12 cellular contexts compared by ENCODE assay signal in genomic region chr2:64145119-64145518, GRCh38. TPM values are rescaled to one million over a fixed set of nuclear protein-coding genes. Genes with fewer than 3 reads are reported as not detected.
DNase-seq lines count a peak whose midpoint lies in the region; ATAC-seq, FAIRE-seq and TF ChIP-seq lines count a peak whose summit lies in the region.
"Had no signal": no experiment of that assay in that cellular context is flagged by ENCODE, and none has a peak within 500 bp of the region (broad histone marks: within the 10 kb centered on the region; RNA-seq: fewer than 3 reads in every experiment).

No MANE protein-coding gene starts in this region.

- no peak overlapping the region for H3T11ph ChIP-seq in H9 (ENCODE audit: low read length)

- H3K27me3 Mint-ChIP-seq in H9 (ENCODE audit: low read depth): no peaks in the 10 kb centered on the region
- H3K27me3 Mint-ChIP-seq: progenitor cell of endocrine pancreas had no signal

- no peak overlapping the region; a peak in 1 of 5 replicates for H3K4me3 Mint-ChIP-seq in H9

- TF ChIP-seq EP300 in A549 (IDR thresholded peaks at IDR 0.05) (no peak), K562 (IDR thresholded peaks at IDR 0.05; ENCODE audit: low read length) (no peak)

- intact Hi-C loops in K562 (cut with micrococcal nuclease): no loop called here

- WGBS in A549 (ENCODE audit: missing lambda C conversion rate): 90% methylated on average over 7 of the region's 7 CpGs
- no CpG with 5 or more reads among the region's 7 CpGs for WGBS in H9 (ENCODE audit: extremely low coverage, insufficient read length, low lambda C conversion rate)
- 79% methylated on average over 7 of the region's 7 CpGs for WGBS in K562 (ENCODE audit: insufficient coverage, low coverage, missing lambda C conversion rate)
- whole genome bisulfite sequencing in mesendoderm (ENCODE audit: extremely low coverage, insufficient coverage, low lambda C conversion rate): no CpG with 5 or more reads among the region's 7 CpGs

- no peak overlapping the region for H2BK20ac ChIP-seq in H9 (ENCODE audit: low read depth, low read length, poor library complexity, severe bottlenecking)

- no peak overlapping the region for H3K23ac ChIP-seq in H9 (ENCODE audit: insufficient read length, low read depth, low read length)
- no peak overlapping the region for H3K23ac ChIP-seq in mesendoderm (ENCODE audit: low read length)

- H4K8ac ChIP-seq in H9 (replicated peaks; ENCODE audit: insufficient read length, low read depth, low read length) (no peak overlapping the region), mesendoderm (ENCODE audit: low read depth, low read length) (no peak overlapping the region)

- peaks cover 12% of the 10 kb centered on the region; the same call in 1 of the 2 replicates for H3K79me2 ChIP-seq in H9 (ENCODE audit: insufficient read depth, low read length)
- peaks cover 40% of the 10 kb centered on the region for H3K79me2 ChIP-seq in K562 (ENCODE audit: control insufficient read depth, insufficient read depth, low read length)
- peaks cover 27% of the 10 kb centered on the region for H3K79me2 ChIP-seq in mesendoderm (ENCODE audit: control insufficient read depth, insufficient read depth, low read length)

- H2AK5ac ChIP-seq in H9 (ENCODE audit: insufficient read length, low read length): no peak overlapping the region
- no peak overlapping the region for H2AK5ac ChIP-seq in mesendoderm (ENCODE audit: low read length)

- H3K4me3 ChIP-seq in A549 (no peak overlapping the region; the same call in 2 of the 3 replicates), K562 (no peak overlapping the region), mesendoderm (ENCODE audit: low read length) (no peak overlapping the region)

- H3K27ac ChIP-seq in A549: no peak overlapping the region
- no peak overlapping the region for H3K27ac ChIP-seq in H9 (ENCODE audit: insufficient read length, low read depth, low read length)
- no peak overlapping the region for H3K27ac ChIP-seq in K562 (ENCODE audit: extremely low read depth, low read depth, low read length)
- peak overlapping the region; percentile 69 for H3K27ac ChIP-seq in mesendoderm (ENCODE audit: low read depth, low read length)

- TF ChIP-seq POLR2A in A549 (IDR thresholded peaks at IDR 0.05; ENCODE audit: low read length) (no peak), K562 (conservative IDR thresholded peaks at IDR 0.05) (no peak)

- no peaks in the 10 kb centered on the region for H3K79me1 ChIP-seq in H9 (ENCODE audit: insufficient read depth, low read depth, low read length, poor library complexity, severe bottlenecking)
- no peaks in the 10 kb centered on the region for H3K79me1 ChIP-seq in mesendoderm (ENCODE audit: low read length)

- H2BK15ac ChIP-seq in H9 (ENCODE audit: low read depth, low read length) (no peak overlapping the region), mesendoderm (replicated peaks; ENCODE audit: low read depth) (no peak overlapping the region)

- no peak overlapping the region for H3K14ac ChIP-seq in H9 (ENCODE audit: insufficient read depth, low read length)

- peaks cover 0 to 6% (median 4%) of the 10 kb centered on the region in 3 experiments; a peak in 4 of 7 replicates for H3K36me3 Mint-ChIP-seq in H9 (ENCODE audit: insufficient read depth in 1 of 3, low read depth in 3 of 3)

- FAIRE-seq in A549 (lab: Jason Lieb, UNC) (no peak), K562 (lab: Jason Lieb, UNC) (no peak)

- no peak overlapping the region for H2BK12ac ChIP-seq in H9 (ENCODE audit: insufficient read length, low read depth, low read length)

- CTCF ChIA-PET in A549 (lab: Yijun Ruan, JAX) (no interaction called here), K562 (lab: Yijun Ruan, JAX; ENCODE audit: low intra/inter-chr PET ratio) (no interaction called here)

- H3K9me3 ChIP-seq in A549 (no peaks in the 10 kb centered on the region), H9 (ENCODE audit: control insufficient read depth, low read depth, low read length) (no peaks in the 10 kb centered on the region), K562 (replicated peaks; ENCODE audit: control insufficient read depth, insufficient read depth, low read depth, low read length) (no peaks in the 10 kb centered on the region)
- H3K9me3 ChIP-seq: gastroesophageal sphincter had no signal

- TF ChIP-seq CTCF in A549 (IDR thresholded peaks at IDR 0.05) (no peak), H9 (conservative IDR thresholded peaks at IDR 0.05) (no peak), K562 (IDR thresholded peaks at IDR 0.05 in 2 of 3, conservative IDR thresholded peaks at IDR 0.05 in 1 of 3; ENCODE audit: insufficient read depth in 2 of 3, low read depth in 1 of 3, low read length in 3 of 3) (no peak)

- in situ Hi-C loops in K562 (cut with MboI): no loop called here

- H3K18ac ChIP-seq in H9 (ENCODE audit: insufficient read length, low read depth, low read length) (peak overlapping the region; percentile 5), mesendoderm (ENCODE audit: low read length) (no peak overlapping the region)

- H4K5ac ChIP-seq in H9 (ENCODE audit: insufficient read length, low read depth, low read length) (no peak overlapping the region), mesendoderm (ENCODE audit: low read length) (no peak overlapping the region)

- H2BK5ac ChIP-seq in H9 (ENCODE audit: insufficient read length, low read length): no peak overlapping the region
- peak overlapping the region; percentile 81 for H2BK5ac ChIP-seq in mesendoderm (ENCODE audit: low read length)

- DNase-seq in A549 (ENCODE audit: low read depth in 1 of 2, low spot score in 1 of 2) (no peak), H9 (no peak), K562 (ENCODE audit: extremely low read depth in 1 of 4, low spot score in 3 of 4) (no peak), mesendoderm (peak; percentile 50), NCI-H1694 (lab: John Stamatoyannopoulos, UW) (no peak), NCI-H2081 (lab: John Stamatoyannopoulos, UW) (no peak)
- DNase-seq: stimulated activated CD4-positive, alpha-beta T cell treated with anti-CD3 and anti-CD28 coated beads, Interleukin-15, amount 100 ng/mL, for 24 hours had no signal

- peaks cover 22 to 25% of the 10 kb centered on the region in 2 experiments for H3K4me1 Mint-ChIP-seq in H9

- H3K4ac ChIP-seq in H9 (ENCODE audit: low read depth, low read length) (no peak overlapping the region), mesendoderm (ENCODE audit: low read depth, low read length) (peak overlapping the region; percentile 91)

- no peaks in the 10 kb centered on the region; a peak in 2 of 5 replicates for H3K9me3 Mint-ChIP-seq in H9
- H3K9me3 Mint-ChIP-seq: activated T-helper 1 cell treated with anti-CD3 and anti-CD28 coated beads, Interleukin-12 subunit alpha, Interleukin-12 subunit beta, Interleukin-2, Interleukin-4 antibody, amounts not matched to agents 30 ng/mL and 10 ng/mL and 1 ng/mL, durations not matched to agents 14 hours and 24 hours and 36 hours had no signal

- H3K4me1 ChIP-seq in A549 (no peaks in the 10 kb centered on the region; the same call in 2 of the 3 replicates), H9 (ENCODE audit: insufficient read depth, low read length) (peaks cover 3% of the 10 kb centered on the region; the same call in 1 of the 2 replicates), K562 (replicated peaks in 1 of 2; ENCODE audit: control insufficient read depth in 2 of 2, insufficient read depth in 2 of 2, low read length in 2 of 2) (peaks cover 0 to 13% of the 10 kb centered on the region in 2 experiments; a peak in 3 of 5 replicates), mesendoderm (ENCODE audit: control insufficient read depth, low read depth, low read length) (peaks cover 9% of the 10 kb centered on the region)

- no peak for TF ChIP-seq RAD21 in A549 (conservative IDR thresholded peaks at IDR 0.05 in 1 of 2, IDR thresholded peaks at IDR 0.05 in 1 of 2)
- no peak for TF ChIP-seq RAD21 in K562 (CRISPR knock-in tag; conservative IDR thresholded peaks at IDR 0.05 in 1 of 2, IDR thresholded peaks at IDR 0.05 in 1 of 2)

- H3K27me3 ChIP-seq in H9 (ENCODE audit: insufficient read depth, low read length) (no peaks in the 10 kb centered on the region), K562 (ENCODE audit: control insufficient read depth in 2 of 2, insufficient read depth in 2 of 2, low read length in 2 of 2) (no peaks in the 10 kb centered on the region), mesendoderm (ENCODE audit: insufficient read depth, low read length, poor library complexity) (no peaks in the 10 kb centered on the region)
- H3K27me3 ChIP-seq: gastroesophageal sphincter had no signal

- H3K9me1 ChIP-seq in K562 (ENCODE audit: control insufficient read depth, insufficient read depth, low read length): no peaks in the 10 kb centered on the region

- no peaks in the 10 kb centered on the region for H4K20me1 ChIP-seq in H9 (ENCODE audit: control insufficient read depth, insufficient read depth, insufficient read length)
- H4K20me1 ChIP-seq in K562 (replicated peaks; ENCODE audit: control insufficient read depth, insufficient read depth, low read length): no peaks in the 10 kb centered on the region

- H4K91ac ChIP-seq in H9 (ENCODE audit: insufficient read length, low read depth, low read length): no peak overlapping the region

- peaks cover 2% of the 10 kb centered on the region for H3K23me2 ChIP-seq in H9 (ENCODE audit: insufficient read length, low read depth, low read length, poor library complexity, severe bottlenecking)

- no peak overlapping the region for H3K56ac ChIP-seq in H9 (ENCODE audit: insufficient read length, low read depth, low read length)
- peak overlapping the region; percentile 69 for H3K56ac ChIP-seq in mesendoderm (ENCODE audit: low read length)

- BruUV-seq in K562 (replicated peaks; lab: Mats Ljungman, UMichigan): no TSS peak

- no peak overlapping the region for H2AFZ ChIP-seq in H9 (ENCODE audit: low read length)
- peak overlapping the region; percentile 95 for H2AFZ ChIP-seq in K562 (ENCODE audit: low read depth, low read length)

- H2BK120ac ChIP-seq in H9 (ENCODE audit: low read depth, low read length, poor library complexity, severe bottlenecking): no peak overlapping the region
- H2BK120ac ChIP-seq in mesendoderm (ENCODE audit: low read depth, low read length): no peak overlapping the region

- no peaks in the 10 kb centered on the region for H3K36me3 ChIP-seq in K562 (ENCODE audit: control insufficient read depth, insufficient read depth, low read length)
- H3K36me3 ChIP-seq in mesendoderm (ENCODE audit: control insufficient read depth, insufficient read depth, low read length): no peaks in the 10 kb centered on the region
- H3K36me3 ChIP-seq: gastroesophageal sphincter had no signal

- peak overlapping the region; percentile 76; the same call in 2 of the 3 replicates for H3K4me2 ChIP-seq in A549
- no peak overlapping the region for H3K4me2 ChIP-seq in H9 (ENCODE audit: insufficient read depth, insufficient read length, low read length)
- H3K4me2 ChIP-seq in K562 (ENCODE audit: insufficient read depth, low read length): no peak overlapping the region
- no peak overlapping the region for H3K4me2 ChIP-seq in mesendoderm (ENCODE audit: low read length)

- POLR2A ChIA-PET in A549 (lab: Yijun Ruan, JAX): no interaction called here
- POLR2A ChIA-PET in K562 (lab: Yijun Ruan, JAX): no interaction called here

- no peak for ATAC-seq in A549
- no peak for ATAC-seq in K562
- no peak for ATAC-seq in GM19023 (IDR thresholded peaks at IDR 0.05; ENCODE audit: unreplicated experiment)
- ATAC-seq in HG02970 (IDR thresholded peaks at IDR 0.05; ENCODE audit: low FRiP score, unreplicated experiment): no peak

- H3K9ac ChIP-seq in H9 (ENCODE audit: extremely low read depth, insufficient read length, low read length): no peak overlapping the region
- no peak overlapping the region for H3K9ac ChIP-seq in K562 (ENCODE audit: insufficient read depth in 1 of 2, low read depth in 2 of 2, low read length in 2 of 2)
- peak overlapping the region; percentile 17 for H3K9ac ChIP-seq in mesendoderm (ENCODE audit: low read length)

- no peak overlapping the region for H3K27ac Mint-ChIP-seq in H9

RNA-seq across cellular contexts. Expression of gene PELI1, which starts 0.9 kb away (rescaled TPM):
- 3.7 and 5.1 TPM in 2 replicates for polyA plus RNA-seq in A549 (2011; rRNA removed)
- polyA plus RNA-seq in A549 (2012; cell fraction: cytosol; rRNA removed): 0.83 and 1.0 TPM in 2 replicates
- 0.95 and 1.6 TPM in 2 replicates for polyA plus RNA-seq in A549 (2012; cell fraction: nucleus; rRNA removed)
- polyA plus RNA-seq in A549 (2017; fragmentation: RNase III; extraction: RNeasy Plus Mini Kit Qiagen cat#74134 plus additional on column Dnase treatment): 0.90 to 2.1 TPM (median 1.4 TPM) in 3 replicates
- 1.6 and 2.5 TPM in 2 replicates for polyA minus RNA-seq in A549 (2011; rRNA and poly(A)+ RNA removed)
- 61.0 and 65.1 TPM in 2 replicates for total RNA-seq in H9 (2021)
- 3.4 and 10.9 TPM in 2 replicates for total RNA-seq in K562 (2011; cell fraction: chromatin; rRNA removed; ENCODE audit: low replicate concordance)
- 4.5 TPM in 2 replicates for total RNA-seq in K562 (2011; cell fraction: nucleolus; rRNA removed)
- total RNA-seq in K562 (2011; cell fraction: nucleoplasm; rRNA removed): 5.6 and 9.8 TPM in 2 replicates
- 11.6 and 12.9 TPM in 2 replicates for total RNA-seq in K562 (2014; rRNA removed)
- total RNA-seq in K562 (2014; rRNA removed; fragmentation: Illumina TruSeq; extraction: Trizol): 12.1 and 13.1 TPM in 2 replicates
- 7.5 and 7.7 TPM in 2 replicates for total RNA-seq in K562 (2015; rRNA removed; fragmentation: Illumina TruSeq; extraction: Trizol)
- total RNA-seq in K562 (2021): 15.7 and 19.2 TPM in 2 replicates
- 16.0 and 16.6 TPM in 2 replicates for polyA plus RNA-seq in K562 (2011; rRNA removed)
- 7.9 and 9.6 TPM in 2 replicates for polyA plus RNA-seq in K562 (2011; cell fraction: cytosol; rRNA removed)
- polyA plus RNA-seq in K562 (2011; cell fraction: nucleus; rRNA removed): 5.6 and 9.5 TPM in 2 replicates
- polyA plus RNA-seq in K562 (2012): 7.5 and 9.0 TPM in 2 replicates
- 10.8 and 12.5 TPM in 2 replicates for polyA plus RNA-seq in K562 (2014; fragmentation: Illumina TruSeq; extraction: Trizol)
- 1 to 10 TPM; 3.3 to 3.9 TPM for polyA plus RNA-seq in K562 (2014; fragmentation: Nextera tagmentation; extraction: Ambion mirVana)
- polyA plus RNA-seq in K562 (2014; rRNA removed): 9.2 and 12.5 TPM in 2 replicates
- 22.7 and 28.5 TPM in 2 replicates for polyA minus RNA-seq in K562 (2011; rRNA and poly(A)+ RNA removed)
- polyA minus RNA-seq in K562 (2011; cell fraction: cytosol; rRNA and poly(A)+ RNA removed): 9.3 and 11.4 TPM in 2 replicates
- 14.3 and 21.9 TPM in 2 replicates for polyA minus RNA-seq in K562 (2011; cell fraction: nucleus; rRNA and poly(A)+ RNA removed)
- polyA plus RNA-seq in mesendoderm (2013, experiment 1 of 2): 44.0 TPM
- 41.3 TPM for polyA plus RNA-seq in mesendoderm (2013, experiment 2 of 2)
